ENCODE assay signal across 9 cellular contexts in the genomic region with DNA sequence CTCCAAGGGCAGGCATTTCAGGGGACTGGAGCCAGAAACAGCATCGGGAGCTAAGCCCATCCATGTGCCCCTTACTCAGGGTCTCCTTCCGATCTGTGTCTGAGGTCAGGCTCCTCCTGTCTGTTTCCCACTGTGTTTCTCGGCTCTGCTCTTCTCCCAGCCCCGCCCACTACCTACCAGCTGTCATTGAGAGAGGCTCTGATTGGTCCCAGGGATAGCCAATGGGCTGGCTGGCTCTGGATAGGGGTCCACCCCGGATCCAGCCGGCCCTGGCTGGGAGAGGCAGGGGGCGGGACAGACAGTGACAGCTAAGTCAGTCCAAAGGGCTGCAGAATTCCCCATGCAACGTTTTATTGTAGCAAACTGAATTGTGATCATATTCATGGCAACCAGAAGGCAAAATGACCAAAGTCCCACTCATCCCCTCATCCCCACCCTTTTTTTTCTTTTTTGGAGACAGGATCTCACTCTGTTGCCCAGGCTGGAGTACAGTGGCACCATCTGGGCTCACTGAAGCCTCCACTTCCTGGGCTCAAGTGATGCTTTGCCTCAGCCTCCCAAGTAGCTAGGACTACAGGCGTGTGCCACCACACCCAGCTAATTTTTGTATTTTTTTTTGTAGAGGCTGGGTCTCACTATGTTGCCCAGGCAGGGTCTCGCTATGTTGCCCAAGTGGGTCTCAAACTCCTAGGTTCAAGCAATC.
A peak's percentile ranks its signal among the peaks of the same experiment; 100 is the strongest.
DNase-seq lines count a peak whose midpoint lies in the region; ATAC-seq, FAIRE-seq and TF ChIP-seq lines count a peak whose summit lies in the region.
"Had no signal": no experiment of that assay in that cellular context is flagged by ENCODE, and none has a peak within 500 bp of the region (broad histone marks: within the 10 kb centered on the region; RNA-seq: fewer than 3 reads in every experiment).

No MANE protein-coding gene starts in this region.

- H3K4me3 ChIP-seq in bronchial epithelial cell (ENCODE audit: low read depth, low read length), result no peak overlapping the region
- no peak overlapping the region for H3K4me3 ChIP-seq in liver (ENCODE audit: low read depth in 1 of 3, low read length in 3 of 3)

- no peaks in the 10 kb centered on the region for H3K9me3 ChIP-seq in liver (ENCODE audit: control insufficient read depth in 4 of 4, low read length in 3 of 4)

- H3K9ac ChIP-seq in liver (ENCODE audit: low read depth in 1 of 2, low read length in 2 of 2), result no peak overlapping the region

- H3K36me3 ChIP-seq in bronchial epithelial cell (ENCODE audit: control insufficient read depth, insufficient read depth, low read length), result no peaks in the 10 kb centered on the region
- H3K36me3 ChIP-seq in liver (ENCODE audit: control insufficient read depth in 4 of 4, insufficient read depth in 3 of 4, low read depth in 1 of 4, low read length in 3 of 4), result no peaks in the 10 kb centered on the region

- no peak for ATAC-seq in GM21423 (IDR thresholded peaks at IDR 0.05; ENCODE audit: unreplicated experiment)
- ATAC-seq in GM19397 (IDR thresholded peaks at IDR 0.05; ENCODE audit: unreplicated experiment), result no peak
- ATAC-seq in HG02610 (IDR thresholded peaks at IDR 0.05; ENCODE audit: unreplicated experiment), result no peak

- no peak for TF ChIP-seq RAD21 in liver (IDR thresholded peaks at IDR 0.05)

- H3K4me1 ChIP-seq in liver (ENCODE audit: control insufficient read depth in 4 of 4, insufficient read depth in 4 of 4, low read length in 3 of 4), result no peaks in the 10 kb centered on the region

- TF ChIP-seq CTCF in bronchial epithelial cell (IDR thresholded peaks at IDR 0.05; ENCODE audit: insufficient read depth, low read length, severe bottlenecking), result no peak
- TF ChIP-seq CTCF in liver (IDR thresholded peaks at IDR 0.05; ENCODE audit: low read depth, low read length, missing input control), result no peak

- peak; percentile 79 for DNase-seq in DMS 273 treated with DMSO at 0.1 percent for 48 hours (lab: John Stamatoyannopoulos, UW)
- DNase-seq in NCI-H2171 (lab: John Stamatoyannopoulos, UW), result peak; percentile 71
- peak; percentile 13 for DNase-seq in bronchial epithelial cell (ENCODE audit: low read depth)
- DNase-seq in NCI-H1930 (lab: John Stamatoyannopoulos, UW), result no peak
- DNase-seq: activated naive CD8-positive, alpha-beta T cell treated with anti-CD3 and anti-CD28 coated beads, Interleukin-2, amount 10 ng/mL, durations not matched to agents 7 days and 5 days had no signal

- H3K27me3 ChIP-seq in bronchial epithelial cell (ENCODE audit: control insufficient read depth, insufficient read depth, low read length), result no peaks in the 10 kb centered on the region
- no peaks in the 10 kb centered on the region for H3K27me3 ChIP-seq in liver (ENCODE audit: control insufficient read depth in 4 of 4, insufficient read depth in 4 of 4, low read length in 3 of 4)

- no peak for FAIRE-seq in bronchial epithelial cell (lab: Jason Lieb, UNC)

- H3K27ac ChIP-seq in liver (ENCODE audit: low read depth in 1 of 2, low read length in 2 of 2), result no peak overlapping the region

- 51% methylated on average over 10 of the region's 10 CpGs for WGBS in liver

TF ChIP-seq in liver, 16 proteins besides CTCF, POLR2A, EP300 and RAD21:
- TF ChIP-seq JUND (IDR thresholded peaks at IDR 0.05), result no peak
- peak in 1 of 2 donors; percentile 18 for TF ChIP-seq HNF4A (conservative IDR thresholded peaks at IDR 0.05)
- TF ChIP-seq FOXA1 (IDR thresholded peaks at IDR 0.05), result no peak
- TF ChIP-seq GABPA (IDR thresholded peaks at IDR 0.05 in 1 of 2, conservative IDR thresholded peaks at IDR 0.05 in 1 of 2), result no peak
- peak; percentile 36 for TF ChIP-seq SP1 (IDR thresholded peaks at IDR 0.05)
- TF ChIP-seq NR2F2 (IDR thresholded peaks at IDR 0.05), result no peak

Comparison
In these comparisons a context has a peak if more than half of its experiments do, and no peak if none do; other contexts are left out.
1. DNase-seq: peak in DMS 273 treated with DMSO at 0.1 percent for 48 hours (single experiment), NCI-H2171 (single experiment) and bronchial epithelial cell (single experiment); none in NCI-H1930 (0 of 2).